In genomic region chr11:5684627-5685362, GRCh38 we compare ENCODE assay signal across 8 cellular contexts. TPM values are rescaled to one million over a fixed set of nuclear protein-coding genes. Genes with fewer than 3 reads are reported as not detected.
DNase-seq lines count a peak whose midpoint lies in the region; ATAC-seq and TF ChIP-seq lines count a peak whose summit lies in the region.

TRIM5 (minus strand) TSS chr11:5685074; CDS start chr11:5680177, 4,897 bp downstream.

- peak within 1 kb of the TSS; percentile 94 to 98 (median 97) for H3K27ac Mint-ChIP-seq in CD4-positive, alpha-beta memory T cell

- peaks cover 40 to 69% (median 54%) of the 10 kb centered on the region in 4 donors for H3K4me1 Mint-ChIP-seq in CD4-positive, alpha-beta memory T cell

- DNase-seq in CD4-positive, alpha-beta memory T cell: peak; percentile 79 to 90 (median 81)
- DNase-seq in HK-2 (ENCODE audit: unreplicated experiment): peak; percentile 75
- DNase-seq in amniotic stem cell (lab: John Stamatoyannopoulos, UW): peak; percentile 92
- DNase-seq in left ventricle myocardium superior: peak; percentile 84
- DNase-seq in pulmonary artery endothelial cell (ENCODE audit: low read depth, low spot score): peak; percentile 96
- peak; percentile 88 to 93 for DNase-seq in uterus

- H3K36me3 Mint-ChIP-seq in CD4-positive, alpha-beta memory T cell: peaks cover 9 to 22% of the 10 kb centered on the region in 2 donors

- peak within 1 kb of the TSS; percentile 65 to 100 for H3K4me3 ChIP-seq in CD4-positive, alpha-beta memory T cell (ENCODE audit: low read length in 2 of 2)
- peak within 1 kb of the TSS; percentile 38 to 53 for H3K4me3 ChIP-seq in uterus

- TF ChIP-seq POLR2A in uterus (IDR thresholded peaks at IDR 0.05): peak; percentile 48 to 90

- peak; percentile 59 to 71 (median 64) for TF ChIP-seq CTCF in uterus (IDR thresholded peaks at IDR 0.05)

- H3K9me3 ChIP-seq in CD4-positive, alpha-beta memory T cell (ENCODE audit: control insufficient read depth in 1 of 2, low read length in 2 of 2): no peaks in the 10 kb centered on the region
- H3K9me3 ChIP-seq in uterus: no peaks in the 10 kb centered on the region

- intact Hi-C loops in CD4-positive, alpha-beta memory T cell (cut with micrococcal nuclease): loop anchor here (1.0 to 10.0 kb wide), 5 partner anchors 28 to 1077 kb away; partner anchors contain the start of genes CNGA4, FHIP1B, OR52N2 and TRIM68
- intact Hi-C loops in T-helper 1 cell treated with Interleukin-12 subunit alpha and Interleukin-12 subunit beta and Interleukin-4 antibody, amounts not matched to agents 30 ng/mL and 1 ng/mL, for 36 hours (cut with micrococcal nuclease): loop anchor here (1.0 to 5.0 kb wide), 13 partner anchors 16 to 1076 kb away; partner anchors contain the start of genes ARFIP2, CAVIN3, FHIP1B and MRPL17
- intact Hi-C loops in left ventricle myocardium superior (cut with micrococcal nuclease): no loop called here
- intact Hi-C loops in uterus (cut with DNase I; ENCODE audit: low total_unique reads): no loop called here

- H3K36me3 ChIP-seq in CD4-positive, alpha-beta memory T cell (ENCODE audit: insufficient read depth, low read length): no peaks in the 10 kb centered on the region
- no peaks in the 10 kb centered on the region for H3K36me3 ChIP-seq in uterus

- POLR2A ChIA-PET in CD4-positive, alpha-beta memory T cell (lab: Charles Lee; ENCODE audit: partially characterized antibody): interaction anchor here (0.6 to 3.1 kb wide), 10 partner anchors 10 to 126 kb away, joined by 3 to 20 read pairs (median 6); partner anchors contain the start of gene TRIM34

- peak within 1 kb of the TSS; percentile 83 for H3K27ac ChIP-seq in CD4-positive, alpha-beta memory T cell (ENCODE audit: low read depth, low read length)
- peak within 1 kb of the TSS; percentile 94 to 99 for H3K27ac ChIP-seq in uterus

- H3K27me3 Mint-ChIP-seq in CD4-positive, alpha-beta memory T cell: no peaks in the 10 kb centered on the region

- H3K4me1 ChIP-seq in CD4-positive, alpha-beta memory T cell (ENCODE audit: insufficient read depth, low read length): peaks cover 33% of the 10 kb centered on the region
- H3K4me1 ChIP-seq in uterus: no peaks in the 10 kb centered on the region

- peak within 1 kb of the TSS; percentile 91 to 97 (median 95) for H3K4me3 Mint-ChIP-seq in CD4-positive, alpha-beta memory T cell

- H3K27me3 ChIP-seq in CD4-positive, alpha-beta memory T cell (ENCODE audit: insufficient read depth, low read length): no peaks in the 10 kb centered on the region
- H3K27me3 ChIP-seq in uterus: no peaks in the 10 kb centered on the region

- CTCF ChIA-PET in CD4-positive, alpha-beta memory T cell (lab: Charles Lee; ENCODE audit: partially characterized antibody): interaction anchor here (0.7 to 5.9 kb wide), 24 partner anchors 12 to 1022 kb away, joined by 3 to 71 read pairs (median 4); partner anchors contain the start of genes OR52N2 and TRIM34

- H3K9me3 Mint-ChIP-seq in CD4-positive, alpha-beta memory T cell: no peaks in the 10 kb centered on the region

- ATAC-seq in GM19452 (IDR thresholded peaks at IDR 0.05; ENCODE audit: unreplicated experiment): peak; percentile 67
- peak; percentile 98 for ATAC-seq in left ventricle myocardium superior

RNA-seq across cellular contexts. Expression of gene TRIM5, which starts in this region (rescaled TPM):
- total RNA-seq in CD4-positive, alpha-beta memory T cell: 10 to 100 TPM; 33.9 to 35.5 TPM
- polyA plus RNA-seq in CD4-positive, alpha-beta memory T cell: 1 to 10 TPM; 9.1 to 9.5 TPM
- 22.1 and 24.0 TPM in 2 replicates for total RNA-seq in T-helper 1 cell treated with Interleukin-12 subunit alpha and Interleukin-12 subunit beta and Interleukin-4 antibody, amounts not matched to agents 30 ng/mL and 1 ng/mL, for 36 hours
- 6.8 TPM for total RNA-seq in left ventricle myocardium superior
- total RNA-seq in pulmonary artery endothelial cell: 56.6 and 77.9 TPM in 2 replicates
- 10 to 100 TPM in 3 of 4 donors, 1 to 10 TPM in 1; 4.4 to 50.4 (median 37.4) TPM for total RNA-seq in uterus

Comparison
In these comparisons a context has a peak if more than half of its experiments do, and no peak if none do; other contexts are left out.
1. Peak in every context shown above with its lines: DNase-seq, ATAC-seq, H3K4me3 ChIP-seq and H3K27ac ChIP-seq.
2. intact Hi-C loops: an anchor here in CD4-positive, alpha-beta memory T cell (1.0 to 10.0 kb wide) and T-helper 1 cell treated with Interleukin-12 subunit alpha and Interleukin-12 subunit beta and Interleukin-4 antibody, amounts not matched to agents 30 ng/mL and 1 ng/mL, for 36 hours (1.0 to 5.0 kb wide); none called in left ventricle myocardium superior and uterus.